ENCODE assay signal across 12 cellular contexts in the genomic region with DNA sequence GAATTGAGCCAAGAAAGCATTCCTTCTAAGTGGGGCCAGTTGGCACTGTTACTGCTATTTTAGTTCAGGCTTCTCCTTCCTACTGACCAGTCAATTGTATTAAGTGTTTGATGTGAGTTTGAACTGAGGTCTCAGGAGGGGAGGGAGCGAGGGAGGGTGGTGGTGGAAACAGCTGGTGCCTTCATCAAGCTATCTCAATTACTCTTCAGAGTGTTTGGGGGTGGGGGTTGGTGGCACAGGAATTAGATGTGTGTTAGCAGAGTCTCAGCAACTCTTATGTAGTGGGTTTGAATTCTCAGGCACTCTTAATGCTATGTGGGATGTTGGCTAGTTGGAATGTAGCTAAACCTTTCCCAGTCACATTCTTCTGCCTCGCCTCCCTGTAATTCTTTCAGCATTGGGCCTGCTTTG. TPM values are rescaled to one million over a fixed set of nuclear protein-coding genes. Genes with fewer than 3 reads are reported as not detected.
DNase-seq lines count a peak whose midpoint lies in the region; ATAC-seq and TF ChIP-seq lines count a peak whose summit lies in the region.
"Had no signal": no experiment of that assay in that cellular context is flagged by ENCODE, and none has a peak within 500 bp of the region (broad histone marks: within the 10 kb centered on the region; RNA-seq: fewer than 3 reads in every experiment).

No MANE protein-coding gene starts in this region.

- peak overlapping the region; percentile 100 for H3K27ac ChIP-seq in mesodermal cell (ENCODE audit: low read depth, low read length, severe bottlenecking)
- H3K27ac ChIP-seq in transverse colon: peak overlapping the region; percentile 93 to 95 (median 94)

- ATAC-seq in GM21390 (IDR thresholded peaks at IDR 0.05; ENCODE audit: unreplicated experiment): no peak
- ATAC-seq: activated naive CD8-positive, alpha-beta T cell treated with anti-CD3 and anti-CD28 coated beads, Interleukin-2, amount 50 U/mL, for 24 hours; stimulated activated naive B cell treated with anti-CD40 and anti-IgM and Interleukin-4, amounts not matched to agents 10 μg/mL and 1 μg/mL and 100 μg/mL, for 72 hours; T-helper 17 cell had no signal

- no peak for TF ChIP-seq POLR2A in transverse colon (IDR thresholded peaks at IDR 0.05)

- no peak overlapping the region for H3K4me3 Mint-ChIP-seq in activated T-helper 2 cell treated with anti-CD3 and anti-CD28 coated beads, Interferon-gamma antibody, Interleukin-2, Interleukin-4, amounts not matched to agents 10 μg/mL and 5 μg/mL and 100 μg/mL, durations not matched to agents 14 hours and 24 hours and 36 hours (ENCODE audit: low read depth)
- H3K4me3 Mint-ChIP-seq: activated naive CD8-positive, alpha-beta T cell treated with anti-CD3 and anti-CD28 coated beads, Interleukin-2, amount 50 U/mL, for 24 hours; naive B cell; stimulated activated naive B cell treated with anti-CD40 and anti-IgM and Interleukin-4, amounts not matched to agents 10 μg/mL and 1 μg/mL and 100 μg/mL, for 72 hours; T-helper 17 cell had no signal

- no CpG with 5 or more reads among the region's 2 CpGs for WGBS in mesodermal cell (ENCODE audit: insufficient coverage in 2 of 2), 2 experiments
- WGBS in transverse colon (ENCODE audit: low coverage in 1 of 2), 2 donors: 38 to 48% methylated on average over 1 to 2 of the region's 2 CpGs

- in situ Hi-C loops in transverse colon (cut with MboI; ENCODE audit: low pct_ligation_motif_present in 1 of 4, low pct_unique_long_range_greater_than_20kb in 1 of 4, low sequenced_read_pairs in 3 of 4): no loop called here

- H3K27me3 ChIP-seq in transverse colon: no peaks in the 10 kb centered on the region

- no peak for TF ChIP-seq EP300 in transverse colon (IDR thresholded peaks at IDR 0.05; ENCODE audit: low read depth)

- H3K4me3 ChIP-seq in mesodermal cell (ENCODE audit: extremely low read depth, insufficient read depth, low read length, poor library complexity, severe bottlenecking): peak overlapping the region; percentile 11
- H3K4me3 ChIP-seq in transverse colon: no peak overlapping the region

- H3K4me1 ChIP-seq in mesodermal cell (ENCODE audit: control insufficient read depth, insufficient read depth, low read length, poor library complexity, severe bottlenecking) (peaks cover 76% of the 10 kb centered on the region), transverse colon (peaks cover 77 to 100% (median 87%) of the 10 kb centered on the region in 4 donors)

- H3K27me3 Mint-ChIP-seq in activated T-helper 2 cell treated with anti-CD3 and anti-CD28 coated beads, Interferon-gamma antibody, Interleukin-2, Interleukin-4, amounts not matched to agents 10 μg/mL and 5 μg/mL and 100 μg/mL, durations not matched to agents 14 hours and 24 hours and 36 hours (ENCODE audit: low read depth): no peaks in the 10 kb centered on the region
- H3K27me3 Mint-ChIP-seq: activated naive CD8-positive, alpha-beta T cell treated with anti-CD3 and anti-CD28 coated beads, Interleukin-2, amount 50 U/mL, for 24 hours; naive B cell; stimulated activated naive B cell treated with anti-CD40 and anti-IgM and Interleukin-4, amounts not matched to agents 10 μg/mL and 1 μg/mL and 100 μg/mL, for 72 hours; T-helper 17 cell had no signal

- H3K4me1 Mint-ChIP-seq in activated T-helper 2 cell treated with anti-CD3 and anti-CD28 coated beads, Interferon-gamma antibody, Interleukin-2, Interleukin-4, amounts not matched to agents 10 μg/mL and 5 μg/mL and 100 μg/mL, durations not matched to agents 14 hours and 24 hours and 36 hours (ENCODE audit: low read depth): peaks cover 9% of the 10 kb centered on the region

- no peaks in the 10 kb centered on the region for H3K36me3 Mint-ChIP-seq in activated T-helper 2 cell treated with anti-CD3 and anti-CD28 coated beads, Interferon-gamma antibody, Interleukin-2, Interleukin-4, amounts not matched to agents 10 μg/mL and 5 μg/mL and 100 μg/mL, durations not matched to agents 14 hours and 24 hours and 36 hours (ENCODE audit: low read depth)

- intact Hi-C loops in transverse colon (cut with DNase I; ENCODE audit: low total_unique reads): no loop called here
- intact Hi-C loops in activated T-helper 2 cell treated with anti-CD3 and anti-CD28 coated beads, Interferon-gamma antibody, Interleukin-2, Interleukin-4, amounts not matched to agents 10 μg/mL and 5 μg/mL and 100 μg/mL, durations not matched to agents 14 hours and 24 hours and 36 hours (cut with micrococcal nuclease): no loop called here

- H3K9me3 ChIP-seq in mesodermal cell (ENCODE audit: control insufficient read depth, low read length): no peaks in the 10 kb centered on the region
- H3K9me3 ChIP-seq in transverse colon: no peaks in the 10 kb centered on the region

- no peaks in the 10 kb centered on the region for H3K9me3 Mint-ChIP-seq in activated T-helper 2 cell treated with anti-CD3 and anti-CD28 coated beads, Interferon-gamma antibody, Interleukin-2, Interleukin-4, amounts not matched to agents 10 μg/mL and 5 μg/mL and 100 μg/mL, durations not matched to agents 14 hours and 24 hours and 36 hours
- H3K9me3 Mint-ChIP-seq: activated naive CD8-positive, alpha-beta T cell treated with anti-CD3 and anti-CD28 coated beads, Interleukin-2, amount 50 U/mL, for 24 hours had no signal

- H3K36me3 ChIP-seq in mesodermal cell (ENCODE audit: control insufficient read depth, insufficient read depth, low read length): peaks cover 17% of the 10 kb centered on the region
- H3K36me3 ChIP-seq in transverse colon: no peaks in the 10 kb centered on the region

- TF ChIP-seq CTCF in transverse colon (IDR thresholded peaks at IDR 0.05): no peak

- peak; percentile 82 for DNase-seq in NCI-H226
- DNase-seq in dedifferentiated amniotic fluid mesenchymal stem cell (ENCODE audit: extremely low spot score): peak; percentile 37
- no peak for DNase-seq in transverse colon
- no peak for DNase-seq in ecto neural progenitor cell (ENCODE audit: low spot score)
- DNase-seq in activated T-helper 2 cell treated with anti-CD3 and anti-CD28 coated beads, Interferon-gamma antibody, Interleukin-2, Interleukin-4, amounts not matched to agents 10 μg/mL and 5 μg/mL and 100 μg/mL, durations not matched to agents 14 hours and 24 hours and 36 hours (ENCODE audit: low spot score): no peak
- DNase-seq: activated naive CD8-positive, alpha-beta T cell treated with anti-CD3 and anti-CD28 coated beads, Interleukin-2, amount 50 U/mL, for 24 hours; naive B cell; NCI-H1092 treated with DMSO at 0.1 percent for 48 hours; stimulated activated naive B cell treated with anti-CD40 and anti-IgM and Interleukin-4, amounts not matched to agents 10 μg/mL and 1 μg/mL and 100 μg/mL, for 72 hours; T-helper 17 cell had no signal

- H3K27ac Mint-ChIP-seq in activated T-helper 2 cell treated with anti-CD3 and anti-CD28 coated beads, Interferon-gamma antibody, Interleukin-2, Interleukin-4, amounts not matched to agents 10 μg/mL and 5 μg/mL and 100 μg/mL, durations not matched to agents 14 hours and 24 hours and 36 hours: no peak overlapping the region
- H3K27ac Mint-ChIP-seq: activated naive CD8-positive, alpha-beta T cell treated with anti-CD3 and anti-CD28 coated beads, Interleukin-2, amount 50 U/mL, for 24 hours; stimulated activated naive B cell treated with anti-CD40 and anti-IgM and Interleukin-4, amounts not matched to agents 10 μg/mL and 1 μg/mL and 100 μg/mL, for 72 hours; T-helper 17 cell had no signal

RNA-seq across cellular contexts. Expression of gene CTNND1, which starts 14.5 kb away (rescaled TPM):
- polyA plus RNA-seq in mesodermal cell (2013, experiment 1 of 2): 149 TPM
- 130 TPM for polyA plus RNA-seq in mesodermal cell (2013, experiment 2 of 2)
- 100 to 1,000 TPM; 165 to 415 (median 374) TPM for total RNA-seq in transverse colon
- total RNA-seq in activated T-helper 2 cell treated with anti-CD3 and anti-CD28 coated beads, Interferon-gamma antibody, Interleukin-2, Interleukin-4, amounts not matched to agents 10 μg/mL and 5 μg/mL and 100 μg/mL, durations not matched to agents 14 hours and 24 hours and 36 hours: 6.2 and 7.5 TPM in 2 replicates

RNA-seq across cellular contexts. Expression of gene BTBD18, which starts 24.5 kb away (rescaled TPM):
- not detected for polyA plus RNA-seq in mesodermal cell (2013, experiment 1 of 2)
- polyA plus RNA-seq in mesodermal cell (2013, experiment 2 of 2): not detected
- total RNA-seq in transverse colon: not detected
- total RNA-seq in activated T-helper 2 cell treated with anti-CD3 and anti-CD28 coated beads, Interferon-gamma antibody, Interleukin-2, Interleukin-4, amounts not matched to agents 10 μg/mL and 5 μg/mL and 100 μg/mL, durations not matched to agents 14 hours and 24 hours and 36 hours: not detected in 2 replicates
- total RNA-seq: T-helper 17 cell had no signal

RNA-seq across cellular contexts. Expression of gene SELENOH, which starts 34.8 kb away (rescaled TPM):
- polyA plus RNA-seq in mesodermal cell (2013, experiment 1 of 2): 138 TPM
- 118 TPM for polyA plus RNA-seq in mesodermal cell (2013, experiment 2 of 2)
- 100 to 1,000 TPM in 2 of 4 donors, 10 to 100 TPM in 2; 78.2 to 117 (median 102) TPM for total RNA-seq in transverse colon
- total RNA-seq in activated T-helper 2 cell treated with anti-CD3 and anti-CD28 coated beads, Interferon-gamma antibody, Interleukin-2, Interleukin-4, amounts not matched to agents 10 μg/mL and 5 μg/mL and 100 μg/mL, durations not matched to agents 14 hours and 24 hours and 36 hours: 179 and 183 TPM in 2 replicates

Comparison
In these comparisons a context has a peak if more than half of its experiments do, and no peak if none do; other contexts are left out.
1. DNase-seq: peak in NCI-H226 (single experiment) and dedifferentiated amniotic fluid mesenchymal stem cell (single experiment); none in transverse colon (single experiment), ecto neural progenitor cell (single experiment) and activated T-helper 2 cell treated with anti-CD3 and anti-CD28 coated beads, Interferon-gamma antibody, Interleukin-2, Interleukin-4, amounts not matched to agents 10 μg/mL and 5 μg/mL and 100 μg/mL, durations not matched to agents 14 hours and 24 hours and 36 hours (single experiment).
2. RNA of gene CTNND1, which starts 14.5 kb away (total RNA-seq): 165 to 415 TPM in transverse colon; 6.2 to 7.5 TPM in activated T-helper 2 cell treated with anti-CD3 and anti-CD28 coated beads, Interferon-gamma antibody, Interleukin-2, Interleukin-4, amounts not matched to agents 10 μg/mL and 5 μg/mL and 100 μg/mL, durations not matched to agents 14 hours and 24 hours and 36 hours; every median in the first group is over 10 times any median in the second.